Comparison of ENCODE assay signal across 40 cellular contexts in genomic region chr16:79867425-79867997, GRCh38.
"Had no signal": no experiment of that assay in that cellular context is flagged by ENCODE, and none has a peak within 500 bp of the region (broad histone marks: within the 10 kb centered on the region; RNA-seq: fewer than 3 reads in every experiment).

No MANE protein-coding gene starts in this region.

- H3K9me3 ChIP-seq: adrenal gland, ascending aorta, body of pancreas, breast epithelium had no signal

- H3K27ac Mint-ChIP-seq: activated naive CD4-positive, alpha-beta T cell treated with anti-CD3 and anti-CD28 coated beads for 36 hours; activated naive CD4-positive, alpha-beta T cell treated with anti-CD3 and anti-CD28 coated beads, Interleukin-2, amount 10 ng/mL, durations not matched to agents 7 days and 5 days; activated naive CD4-positive, alpha-beta T cell treated with anti-CD3 and anti-CD28 coated beads, Interleukin-2, amount 50 U/mL, for 24 hours; activated naive CD4-positive, alpha-beta T cell treated with anti-CD3 and anti-CD28 coated beads, Interleukin-2, amount 50 U/mL, for 72 hours; activated naive CD8-positive, alpha-beta T cell; activated naive CD8-positive, alpha-beta T cell treated with anti-CD3 and anti-CD28 coated beads for 36 hours; activated naive CD8-positive, alpha-beta T cell treated with anti-CD3 and anti-CD28 coated beads, Interleukin-2, amount 10 ng/mL, durations not matched to agents 7 days and 5 days; activated naive CD8-positive, alpha-beta T cell treated with anti-CD3 and anti-CD28 coated beads, Interleukin-2, amount 50 U/mL, for 24 hours; activated T-cell treated with anti-CD3 and anti-CD28 coated beads, Interleukin-2, amount 50 U/mL, for 24 hours; activated T-cell treated with anti-CD3 and anti-CD28 coated beads, Interleukin-2, amount 50 U/mL, for 72 hours; activated T-helper 1 cell treated with anti-CD3 and anti-CD28 coated beads, Interleukin-12 subunit alpha, Interleukin-12 subunit beta, Interleukin-2, Interleukin-4 antibody, amounts not matched to agents 30 ng/mL and 10 ng/mL and 1 ng/mL, durations not matched to agents 14 hours and 24 hours and 36 hours; activated T-helper 17 cell treated with anti-CD3 and anti-CD28 coated beads, Interleukin-2, amount 50 U/mL, for 72 hours; activated T-helper 2 cell treated with anti-CD3 and anti-CD28 coated beads, Interferon-gamma antibody, Interleukin-2, Interleukin-4, amounts not matched to agents 10 μg/mL and 5 μg/mL and 100 μg/mL, durations not matched to agents 14 hours and 24 hours and 36 hours; brain had no signal

- H3K9me3 Mint-ChIP-seq: activated naive CD4-positive, alpha-beta T cell treated with anti-CD3 and anti-CD28 coated beads for 36 hours; activated naive CD4-positive, alpha-beta T cell treated with anti-CD3 and anti-CD28 coated beads, Interleukin-2, amount 10 ng/mL, durations not matched to agents 7 days and 5 days; activated naive CD4-positive, alpha-beta T cell treated with anti-CD3 and anti-CD28 coated beads, Interleukin-2, amount 50 U/mL, for 24 hours; activated naive CD8-positive, alpha-beta T cell treated with anti-CD3 and anti-CD28 coated beads for 36 hours; activated naive CD8-positive, alpha-beta T cell treated with anti-CD3 and anti-CD28 coated beads, Interleukin-2, amount 50 U/mL, for 24 hours; activated T-cell treated with anti-CD3 and anti-CD28 coated beads, Interleukin-2, amount 50 U/mL, for 24 hours; activated T-cell treated with anti-CD3 and anti-CD28 coated beads, Interleukin-2, amount 50 U/mL, for 4 hours; activated T-cell treated with anti-CD3 and anti-CD28 coated beads, Interleukin-2, amount 50 U/mL, for 72 hours; activated T-helper 1 cell treated with anti-CD3 and anti-CD28 coated beads, Interleukin-12 subunit alpha, Interleukin-12 subunit beta, Interleukin-2, Interleukin-4 antibody, amounts not matched to agents 30 ng/mL and 10 ng/mL and 1 ng/mL, durations not matched to agents 14 hours and 24 hours and 36 hours; activated T-helper 2 cell treated with anti-CD3 and anti-CD28 coated beads, Interferon-gamma antibody, Interleukin-2, Interleukin-4, amounts not matched to agents 10 μg/mL and 5 μg/mL and 100 μg/mL, durations not matched to agents 14 hours and 24 hours and 36 hours; brain; central memory CD8-positive, alpha-beta T cell had no signal

- DNase-seq: activated effector memory CD4-positive, alpha-beta T cell treated with anti-CD3 and anti-CD28 coated beads, Interleukin-2, amount 50 U/mL, for 16 hours; activated effector memory CD4-positive, alpha-beta T cell treated with Interleukin-2 at 50 U/mL for 16 hours; activated gamma-delta T cell; activated gamma-delta T cell treated with Interleukin-2 at 50 U/mL for 16 hours; activated naive CD4-positive, alpha-beta T cell; activated naive CD4-positive, alpha-beta T cell treated with anti-CD3 and anti-CD28 coated beads for 36 hours; activated naive CD4-positive, alpha-beta T cell treated with anti-CD3 and anti-CD28 coated beads, Interleukin-2, amount 10 ng/mL, durations not matched to agents 7 days and 5 days; activated naive CD4-positive, alpha-beta T cell treated with anti-CD3 and anti-CD28 coated beads, Interleukin-2, amount 50 U/mL, for 16 hours; activated naive CD4-positive, alpha-beta T cell treated with Interleukin-2 at 50 U/mL for 16 hours; activated naive CD8-positive, alpha-beta T cell treated with anti-CD3 and anti-CD28 coated beads for 36 hours; activated naive CD8-positive, alpha-beta T cell treated with anti-CD3 and anti-CD28 coated beads, Interleukin-2, amount 10 ng/mL, durations not matched to agents 7 days and 5 days; activated naive CD8-positive, alpha-beta T cell treated with anti-CD3 and anti-CD28 coated beads, Interleukin-2, amount 50 U/mL, for 24 hours; activated T-cell treated with anti-CD3 and anti-CD28 coated beads, Interleukin-2, amount 50 U/mL, for 1 hour; activated T-cell treated with anti-CD3 and anti-CD28 coated beads, Interleukin-2, amount 50 U/mL, for 24 hours; activated T-cell treated with anti-CD3 and anti-CD28 coated beads, Interleukin-2, amount 50 U/mL, for 4 hours; activated T-cell treated with anti-CD3 and anti-CD28 coated beads, Interleukin-2, amount 50 U/mL, for 48 hours; activated T-cell treated with anti-CD3 and anti-CD28 coated beads, Interleukin-2, amount 50 U/mL, for 72 hours; adrenal gland; amniotic stem cell; amygdala; anterior cingulate cortex; aorta; body of pancreas; brain microvascular endothelial cell; caudate nucleus; central memory CD4-positive, alpha-beta T cell; cerebellar nuclear complex had no signal

- H3K36me3 ChIP-seq: adrenal gland, ascending aorta, brain microvascular endothelial cell, breast epithelium, cardiac muscle cell had no signal

- H3K4me3 ChIP-seq: adrenal gland, ascending aorta, body of pancreas, breast epithelium, cardiac muscle cell had no signal

- FAIRE-seq: astrocyte, bronchial epithelial cell had no signal

- H3K4me1 Mint-ChIP-seq: activated naive CD4-positive, alpha-beta T cell treated with anti-CD3 and anti-CD28 coated beads, Interleukin-2, amount 10 ng/mL, durations not matched to agents 7 days and 5 days; activated naive CD4-positive, alpha-beta T cell treated with anti-CD3 and anti-CD28 coated beads, Interleukin-2, amount 50 U/mL, for 24 hours; activated naive CD8-positive, alpha-beta T cell treated with anti-CD3 and anti-CD28 coated beads for 36 hours; activated naive CD8-positive, alpha-beta T cell treated with anti-CD3 and anti-CD28 coated beads, Interleukin-2, amount 10 ng/mL, durations not matched to agents 7 days and 5 days; activated naive CD8-positive, alpha-beta T cell treated with anti-CD3 and anti-CD28 coated beads, Interleukin-2, amount 50 U/mL, for 24 hours; activated T-helper 17 cell treated with anti-CD3 and anti-CD28 coated beads, Interleukin-2, amount 50 U/mL, for 72 hours; brain; central memory CD8-positive, alpha-beta T cell had no signal

- H3K4me3 Mint-ChIP-seq: activated naive CD4-positive, alpha-beta T cell treated with anti-CD3 and anti-CD28 coated beads for 36 hours; activated naive CD4-positive, alpha-beta T cell treated with anti-CD3 and anti-CD28 coated beads, Interleukin-2, amount 10 ng/mL, durations not matched to agents 7 days and 5 days; activated naive CD4-positive, alpha-beta T cell treated with anti-CD3 and anti-CD28 coated beads, Interleukin-2, amount 50 U/mL, for 24 hours; activated naive CD8-positive, alpha-beta T cell; activated naive CD8-positive, alpha-beta T cell treated with anti-CD3 and anti-CD28 coated beads for 36 hours; activated naive CD8-positive, alpha-beta T cell treated with anti-CD3 and anti-CD28 coated beads, Interleukin-2, amount 10 ng/mL, durations not matched to agents 7 days and 5 days; activated naive CD8-positive, alpha-beta T cell treated with anti-CD3 and anti-CD28 coated beads, Interleukin-2, amount 50 U/mL, for 24 hours; activated T-cell treated with anti-CD3 and anti-CD28 coated beads, Interleukin-2, amount 50 U/mL, for 24 hours; activated T-cell treated with anti-CD3 and anti-CD28 coated beads, Interleukin-2, amount 50 U/mL, for 4 hours; activated T-cell treated with anti-CD3 and anti-CD28 coated beads, Interleukin-2, amount 50 U/mL, for 72 hours; activated T-helper 1 cell treated with anti-CD3 and anti-CD28 coated beads, Interleukin-12 subunit alpha, Interleukin-12 subunit beta, Interleukin-2, Interleukin-4 antibody, amounts not matched to agents 30 ng/mL and 10 ng/mL and 1 ng/mL, durations not matched to agents 14 hours and 24 hours and 36 hours; activated T-helper 17 cell treated with anti-CD3 and anti-CD28 coated beads, Interleukin-2, amount 50 U/mL, for 72 hours; brain; central memory CD8-positive, alpha-beta T cell had no signal

- H3K27ac ChIP-seq: adrenal gland, ascending aorta, body of pancreas, brain microvascular endothelial cell, breast epithelium, cardiac muscle cell had no signal

- H3K4me1 ChIP-seq: adrenal gland, ascending aorta, body of pancreas, breast epithelium had no signal

- ATAC-seq: activated naive CD4-positive, alpha-beta T cell treated with anti-CD3 and anti-CD28 coated beads, Interleukin-2, amount 50 U/mL, for 72 hours; activated naive CD8-positive, alpha-beta T cell treated with anti-CD3 and anti-CD28 coated beads, Interleukin-2, amount 50 U/mL, for 24 hours; activated T-cell treated with anti-CD3 and anti-CD28 coated beads, Interleukin-2, amount 50 U/mL, for 4 hours; activated T-cell treated with anti-CD3 and anti-CD28 coated beads, Interleukin-2, amount 50 U/mL, for 72 hours; activated T-helper 17 cell treated with anti-CD3 and anti-CD28 coated beads, Interleukin-2, amount 50 U/mL, for 72 hours; body of pancreas had no signal

- H3K36me3 Mint-ChIP-seq: activated naive CD4-positive, alpha-beta T cell treated with anti-CD3 and anti-CD28 coated beads, Interleukin-2, amount 10 ng/mL, durations not matched to agents 7 days and 5 days; activated naive CD4-positive, alpha-beta T cell treated with anti-CD3 and anti-CD28 coated beads, Interleukin-2, amount 50 U/mL, for 24 hours; activated naive CD4-positive, alpha-beta T cell treated with anti-CD3 and anti-CD28 coated beads, Interleukin-2, amount 50 U/mL, for 72 hours; activated naive CD8-positive, alpha-beta T cell; activated naive CD8-positive, alpha-beta T cell treated with anti-CD3 and anti-CD28 coated beads for 36 hours; activated naive CD8-positive, alpha-beta T cell treated with anti-CD3 and anti-CD28 coated beads, Interleukin-2, amount 10 ng/mL, durations not matched to agents 7 days and 5 days; brain had no signal

- H3K27me3 Mint-ChIP-seq: activated naive CD8-positive, alpha-beta T cell; activated naive CD8-positive, alpha-beta T cell treated with anti-CD3 and anti-CD28 coated beads for 36 hours; activated naive CD8-positive, alpha-beta T cell treated with anti-CD3 and anti-CD28 coated beads, Interleukin-2, amount 10 ng/mL, durations not matched to agents 7 days and 5 days; activated naive CD8-positive, alpha-beta T cell treated with anti-CD3 and anti-CD28 coated beads, Interleukin-2, amount 50 U/mL, for 24 hours had no signal

- H3K27me3 ChIP-seq: adrenal gland, ascending aorta, body of pancreas, brain microvascular endothelial cell, breast epithelium, cardiac muscle cell had no signal
